ENCODE assay signal across 8 cellular contexts in the genomic region with DNA sequence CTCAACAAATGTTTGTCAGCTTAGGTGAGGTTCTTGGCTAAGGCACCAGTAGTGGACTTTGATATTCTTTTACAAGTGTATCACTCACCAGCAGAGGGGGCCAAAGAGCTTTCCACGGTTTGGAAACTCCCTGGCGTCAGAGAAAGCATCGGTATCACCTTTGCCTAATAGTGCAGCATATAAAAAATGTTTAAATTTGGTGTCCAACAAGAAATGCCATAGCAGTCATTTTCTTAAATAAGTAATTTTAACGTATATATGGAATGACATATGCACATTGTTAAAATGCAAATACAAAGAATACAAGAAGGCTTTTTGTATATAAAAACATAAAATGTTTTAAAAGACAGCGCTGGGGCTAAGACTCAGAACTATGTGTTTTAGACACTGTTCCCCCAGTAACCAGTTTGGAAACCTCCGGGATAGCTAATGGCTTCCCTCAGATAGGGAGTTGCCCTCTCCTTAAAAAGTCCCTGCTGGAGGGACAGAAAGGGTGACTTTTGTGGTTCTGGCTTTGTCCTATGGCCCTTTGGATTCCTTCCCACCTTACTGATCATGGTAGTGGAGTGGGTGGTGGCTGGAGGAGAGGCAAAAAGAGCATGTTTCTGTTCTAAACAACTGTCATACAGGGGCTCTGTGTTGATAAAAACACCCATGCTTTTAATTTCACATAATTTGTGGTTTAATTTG.
DNase-seq lines count a peak whose midpoint lies in the region; ATAC-seq and TF ChIP-seq lines count a peak whose summit lies in the region.

No MANE protein-coding gene starts in this region.

- no peaks in the 10 kb centered on the region for H3K27me3 Mint-ChIP-seq in activated T-helper 17 cell treated with anti-CD3 and anti-CD28 coated beads, Interleukin-2, amount 50 U/mL, for 72 hours

- peaks cover 20% of the 10 kb centered on the region for H3K4me1 Mint-ChIP-seq in activated T-helper 17 cell treated with anti-CD3 and anti-CD28 coated beads, Interleukin-2, amount 50 U/mL, for 72 hours

- ATAC-seq in GM21423 (IDR thresholded peaks at IDR 0.05; ENCODE audit: unreplicated experiment): peak; percentile 54
- peak; percentile 22 for ATAC-seq in activated T-helper 17 cell treated with anti-CD3 and anti-CD28 coated beads, Interleukin-2, amount 50 U/mL, for 72 hours (replicated peaks)

- peak; percentile 59 for TF ChIP-seq CTCF in neutrophil (IDR thresholded peaks at IDR 0.05)

- H3K27me3 ChIP-seq in neutrophil: peaks cover 4% of the 10 kb centered on the region

- H3K27ac Mint-ChIP-seq in activated T-helper 17 cell treated with anti-CD3 and anti-CD28 coated beads, Interleukin-2, amount 50 U/mL, for 72 hours: peak overlapping the region; percentile 72

- H3K9me3 ChIP-seq in neutrophil: no peaks in the 10 kb centered on the region

- H3K4me3 ChIP-seq in neutrophil (ENCODE audit: low read depth in 1 of 2, low read length in 1 of 2): peak overlapping the region; percentile 16 to 49

- peaks cover 12 to 14% of the 10 kb centered on the region in 2 experiments for H3K4me1 ChIP-seq in neutrophil (ENCODE audit: control insufficient read depth in 1 of 2, insufficient read depth in 1 of 2, low read depth in 1 of 2, low read length in 1 of 2)

- peak overlapping the region; percentile 33 for H3K27ac ChIP-seq in neutrophil
- no peak overlapping the region for H3K27ac ChIP-seq in substantia nigra (ENCODE audit: low read depth, low read length, poor library complexity, severe bottlenecking)

- H3K36me3 Mint-ChIP-seq in activated T-helper 17 cell treated with anti-CD3 and anti-CD28 coated beads, Interleukin-2, amount 50 U/mL, for 72 hours (ENCODE audit: low read depth): no peaks in the 10 kb centered on the region

- H3K36me3 ChIP-seq in neutrophil: no peaks in the 10 kb centered on the region

- DNase-seq in COLO829 (ENCODE audit: low spot score) (peak; percentile 24), Kasumi-1 (lab: John Stamatoyannopoulos, UW) (peak; percentile 70 to 79), RPMI8226 (peak; percentile 93), fibroblast of the conjunctiva (ENCODE audit: low read depth) (peak; percentile 77), substantia nigra (lab: John Stamatoyannopoulos, UW) (peak in 43 of 49 donors; percentile 1 to 88 (median 55))

- no peaks in the 10 kb centered on the region for H3K9me3 Mint-ChIP-seq in activated T-helper 17 cell treated with anti-CD3 and anti-CD28 coated beads, Interleukin-2, amount 50 U/mL, for 72 hours

- H3K4me3 Mint-ChIP-seq in activated T-helper 17 cell treated with anti-CD3 and anti-CD28 coated beads, Interleukin-2, amount 50 U/mL, for 72 hours: peak overlapping the region; percentile 73

Comparison
In these comparisons a context has a peak if more than half of its experiments do, and no peak if none do; other contexts are left out.
1. DNase-seq: peak in every context shown above with its lines; median percentile 93 in RPMI8226; 77 in fibroblast of the conjunctiva; 74 in Kasumi-1; 55 in substantia nigra; 24 in COLO829.